Comparison of ENCODE assay signal across 12 cellular contexts in genomic region chr13:83879431-83880171, GRCh38. TPM values are rescaled to one million over a fixed set of nuclear protein-coding genes. Genes with fewer than 3 reads are reported as not detected.
DNase-seq lines count a peak whose midpoint lies in the region; ATAC-seq and TF ChIP-seq lines count a peak whose summit lies in the region.
"Had no signal": no experiment of that assay in that cellular context is flagged by ENCODE, and none has a peak within 500 bp of the region (broad histone marks: within the 10 kb centered on the region; RNA-seq: fewer than 3 reads in every experiment).

No MANE protein-coding gene starts in this region.

- peaks cover 4% of the 10 kb centered on the region for H3K9me3 Mint-ChIP-seq in activated naive CD8-positive, alpha-beta T cell treated with anti-CD3 and anti-CD28 coated beads for 36 hours
- no peaks in the 10 kb centered on the region for H3K9me3 Mint-ChIP-seq in progenitor cell of endocrine pancreas (ENCODE audit: low read depth)

- H2AFZ ChIP-seq in hepatocyte, result no peak overlapping the region

- no peaks in the 10 kb centered on the region for H3K36me3 ChIP-seq in hepatocyte (replicated peaks; ENCODE audit: insufficient read depth, low read depth)
- H3K36me3 ChIP-seq in right atrium auricular region, result no peaks in the 10 kb centered on the region
- H3K36me3 ChIP-seq: adrenal gland had no signal

- DNase-seq in ELF-1 (ENCODE audit: low read depth, low spot score) (peak; percentile 24), hepatocyte (ENCODE audit: low spot score) (peak; percentile 5), progenitor cell of endocrine pancreas (ENCODE audit: low spot score, unreplicated experiment) (no peak), right atrium auricular region (ENCODE audit: low spot score) (no peak)
- DNase-seq in activated naive CD8-positive, alpha-beta T cell treated with anti-CD3 and anti-CD28 coated beads for 36 hours, result no peak
- no peak for DNase-seq in activated naive CD4-positive, alpha-beta T cell (lab: John Stamatoyannopoulos, UW)
- no peak for DNase-seq in stimulated activated CD4-positive, alpha-beta T cell treated with anti-CD3 and anti-CD28 coated beads, Interleukin-15, amount 100 ng/mL, for 24 hours
- DNase-seq: adrenal gland, DMS79 treated with DMSO at 0.1 percent for 48 hours, NCI-H2081 treated with DMSO at 0.1 percent for 48 hours had no signal

- H3K9me3 ChIP-seq in hepatocyte (ENCODE audit: low read depth), result no peaks in the 10 kb centered on the region
- H3K9me3 ChIP-seq in right atrium auricular region, result no peaks in the 10 kb centered on the region
- H3K9me3 ChIP-seq: adrenal gland had no signal

- no peak overlapping the region for H3K27ac ChIP-seq in hepatocyte
- H3K27ac ChIP-seq in right atrium auricular region, result no peak overlapping the region
- H3K27ac ChIP-seq: adrenal gland had no signal

- H4K20me1 ChIP-seq in hepatocyte (ENCODE audit: insufficient read depth, poor library complexity, severe bottlenecking), result no peaks in the 10 kb centered on the region

- H3K79me2 ChIP-seq in hepatocyte, result no peaks in the 10 kb centered on the region

- peaks cover 76% of the 10 kb centered on the region for H3K27me3 Mint-ChIP-seq in activated naive CD8-positive, alpha-beta T cell treated with anti-CD3 and anti-CD28 coated beads for 36 hours
- H3K27me3 Mint-ChIP-seq in progenitor cell of endocrine pancreas, result peaks cover 80% of the 10 kb centered on the region

- peak overlapping the region; percentile 71 for H3K4me2 ChIP-seq in hepatocyte

- H3K4me3 ChIP-seq in hepatocyte (no peak overlapping the region), right atrium auricular region (no peak overlapping the region)
- H3K4me3 ChIP-seq: adrenal gland had no signal

- H3K4me1 Mint-ChIP-seq in activated naive CD8-positive, alpha-beta T cell treated with anti-CD3 and anti-CD28 coated beads for 36 hours, result peaks cover 19% of the 10 kb centered on the region
- peaks cover 9% of the 10 kb centered on the region for H3K4me1 Mint-ChIP-seq in progenitor cell of endocrine pancreas (ENCODE audit: low read depth)

- WGBS in hepatocyte (ENCODE audit: low lambda C conversion rate, missing lambda C conversion rate), result 13% methylated on average over 33 of the region's 33 CpGs

- no peaks in the 10 kb centered on the region for H3K9me2 ChIP-seq in hepatocyte (replicated peaks; ENCODE audit: insufficient read depth)

- no peak for ATAC-seq in HG03432 (IDR thresholded peaks at IDR 0.05; ENCODE audit: unreplicated experiment)

- TF ChIP-seq CTCF in hepatocyte (IDR thresholded peaks at IDR 0.05; ENCODE audit: poor library complexity) (no peak), progenitor cell of endocrine pancreas (IDR thresholded peaks at IDR 0.05; ENCODE audit: unreplicated experiment) (no peak), right atrium auricular region (IDR thresholded peaks at IDR 0.05) (no peak)

- no peak overlapping the region for H3K27ac Mint-ChIP-seq in activated naive CD8-positive, alpha-beta T cell treated with anti-CD3 and anti-CD28 coated beads for 36 hours
- H3K27ac Mint-ChIP-seq in progenitor cell of endocrine pancreas, result no peak overlapping the region

- no peaks in the 10 kb centered on the region for H3K36me3 Mint-ChIP-seq in activated naive CD8-positive, alpha-beta T cell treated with anti-CD3 and anti-CD28 coated beads for 36 hours
- H3K36me3 Mint-ChIP-seq in progenitor cell of endocrine pancreas (ENCODE audit: insufficient read depth), result no peaks in the 10 kb centered on the region

- H3K27me3 ChIP-seq in hepatocyte (peaks cover 84% of the 10 kb centered on the region), right atrium auricular region (no peaks in the 10 kb centered on the region)

- H3K4me1 ChIP-seq in hepatocyte (ENCODE audit: insufficient read depth) (peaks cover 6% of the 10 kb centered on the region), right atrium auricular region (no peaks in the 10 kb centered on the region)
- H3K4me1 ChIP-seq: adrenal gland had no signal

- H3K4me3 Mint-ChIP-seq in activated naive CD8-positive, alpha-beta T cell treated with anti-CD3 and anti-CD28 coated beads for 36 hours, result peak overlapping the region; percentile 1
- peak overlapping the region; percentile 41 for H3K4me3 Mint-ChIP-seq in progenitor cell of endocrine pancreas (ENCODE audit: low read depth)

RNA-seq across cellular contexts. Expression of gene SLITRK1, which starts 2.7 kb away (rescaled TPM):
- total RNA-seq in activated naive CD8-positive, alpha-beta T cell treated with anti-CD3 and anti-CD28 coated beads for 36 hours, result not detected
- not detected in 2 replicates for total RNA-seq in hepatocyte
- polyA plus RNA-seq in hepatocyte, result 0.04 TPM in 1 of 2 replicates, not detected in the other
- total RNA-seq in progenitor cell of endocrine pancreas, result 0.27 and 0.55 TPM in 2 replicates
- total RNA-seq in right atrium auricular region, result not detected
- total RNA-seq: T-helper 2 cell treated with Interferon-gamma antibody and Interleukin-4, amounts not matched to agents 100 ng/mL and 5 ng/mL, for 36 hours had no signal

Comparison
In these comparisons a context has a peak if more than half of its experiments do, and no peak if none do; other contexts are left out.
1. DNase-seq: peak in ELF-1 (single experiment) and hepatocyte (single experiment); none in activated naive CD8-positive, alpha-beta T cell treated with anti-CD3 and anti-CD28 coated beads for 36 hours (single experiment), progenitor cell of endocrine pancreas (single experiment), right atrium auricular region (single experiment), activated naive CD4-positive, alpha-beta T cell (0 of 4) and stimulated activated CD4-positive, alpha-beta T cell treated with anti-CD3 and anti-CD28 coated beads, Interleukin-15, amount 100 ng/mL, for 24 hours (single experiment).